ENCODE assay signal across 1 cellular context in the genomic region with DNA sequence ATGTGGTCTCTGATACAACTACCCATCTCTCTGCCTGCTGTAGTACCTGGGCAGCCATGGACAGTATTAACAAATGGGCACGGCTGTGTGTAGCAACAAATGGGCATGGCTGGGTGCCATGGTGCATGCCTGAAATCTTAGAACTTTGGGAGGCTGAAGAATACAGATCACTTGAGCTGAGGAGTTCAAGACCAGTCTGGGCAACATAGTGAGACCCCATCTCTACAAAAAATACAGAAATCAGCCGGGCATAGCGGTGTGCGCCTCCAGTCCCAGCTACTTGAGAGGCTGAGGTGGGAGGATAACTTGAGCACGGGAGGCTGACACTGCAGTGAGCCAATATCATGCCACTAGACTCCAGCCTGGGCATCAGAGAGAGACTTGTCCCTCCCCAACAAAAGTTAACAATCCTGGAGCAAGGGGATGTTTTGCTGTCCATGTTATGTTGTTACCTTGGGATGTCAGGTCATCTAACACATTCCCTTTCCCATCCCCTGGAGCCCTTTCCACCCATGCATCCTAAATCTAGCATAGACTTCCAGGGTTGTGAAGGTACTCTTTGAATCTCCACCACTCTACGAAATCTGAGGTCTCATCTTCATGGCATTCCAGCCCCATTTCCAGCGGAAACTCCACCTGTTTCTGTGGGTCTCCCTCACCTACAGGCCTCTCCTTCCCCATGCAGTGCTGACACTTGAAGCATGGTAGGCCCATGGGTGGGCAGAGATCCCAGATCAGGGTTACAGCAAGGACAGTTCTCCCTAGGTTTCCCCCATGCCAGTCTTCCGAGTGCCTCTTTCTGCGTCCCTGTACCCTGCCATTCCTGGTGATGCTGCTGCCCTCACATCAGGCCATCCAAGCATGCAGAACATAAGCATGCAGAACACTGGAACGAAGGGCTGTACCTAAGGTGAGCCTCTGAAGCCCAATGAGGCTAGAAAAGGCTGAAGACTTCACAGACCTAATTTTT.
A peak's percentile ranks its signal among the peaks of the same experiment; 100 is the strongest.
TF ChIP-seq lines count a peak whose summit lies in the region.

No MANE protein-coding gene starts in this region.

TF ChIP-seq in K562, 482 proteins besides CTCF, POLR2A, EP300 and RAD21 (continued from another document and continues in another):
- TF ChIP-seq, protein P1, sequence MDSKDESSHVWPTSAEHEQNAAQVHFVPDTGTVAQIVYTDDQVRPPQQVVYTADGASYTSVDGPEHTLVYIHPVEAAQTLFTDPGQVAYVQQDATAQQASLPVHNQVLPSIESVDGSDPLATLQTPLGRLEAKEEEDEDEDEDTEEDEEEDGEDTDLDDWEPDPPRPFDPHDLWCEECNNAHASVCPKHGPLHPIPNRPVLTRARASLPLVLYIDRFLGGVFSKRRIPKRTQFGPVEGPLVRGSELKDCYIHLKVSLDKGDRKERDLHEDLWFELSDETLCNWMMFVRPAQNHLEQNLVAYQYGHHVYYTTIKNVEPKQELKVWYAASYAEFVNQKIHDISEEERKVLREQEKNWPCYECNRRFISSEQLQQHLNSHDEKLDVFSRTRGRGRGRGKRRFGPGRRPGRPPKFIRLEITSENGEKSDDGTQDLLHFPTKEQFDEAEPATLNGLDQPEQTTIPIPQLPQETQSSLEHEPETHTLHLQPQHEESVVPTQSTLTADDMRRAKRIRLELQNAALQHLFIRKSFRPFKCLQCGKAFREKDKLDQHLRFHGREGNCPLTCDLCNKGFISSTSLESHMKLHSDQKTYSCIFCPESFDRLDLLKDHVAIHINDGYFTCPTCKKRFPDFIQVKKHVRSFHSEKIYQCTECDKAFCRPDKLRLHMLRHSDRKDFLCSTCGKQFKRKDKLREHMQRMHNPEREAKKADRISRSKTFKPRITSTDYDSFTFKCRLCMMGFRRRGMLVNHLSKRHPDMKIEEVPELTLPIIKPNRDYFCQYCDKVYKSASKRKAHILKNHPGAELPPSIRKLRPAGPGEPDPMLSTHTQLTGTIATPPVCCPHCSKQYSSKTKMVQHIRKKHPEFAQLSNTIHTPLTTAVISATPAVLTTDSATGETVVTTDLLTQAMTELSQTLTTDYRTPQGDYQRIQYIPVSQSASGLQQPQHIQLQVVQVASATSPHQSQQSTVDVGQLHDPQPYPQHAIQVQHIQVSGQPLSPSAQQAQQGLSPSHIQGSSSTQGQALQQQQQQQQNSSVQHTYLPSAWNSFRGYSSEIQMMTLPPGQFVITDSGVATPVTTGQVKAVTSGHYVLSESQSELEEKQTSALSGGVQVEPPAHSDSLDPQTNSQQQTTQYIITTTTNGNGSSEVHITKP (IDR thresholded peaks at IDR 0.05; ENCODE audit: partially characterized antibody): no peak
- TF ChIP-seq HIVEP1 (CRISPR knock-in tag; IDR thresholded peaks at IDR 0.05) (0 out of 2 replicates have a peak, but pooled peaks have one; percentile 36), ZNF561 (CRISPR knock-in tag; conservative IDR thresholded peaks at IDR 0.05) (no peak), ESRRB (CRISPR knock-in tag; IDR thresholded peaks at IDR 0.05; ENCODE audit: borderline replicate concordance) (no peak), ZNF274 (IDR thresholded peaks at IDR 0.05; ENCODE audit: borderline replicate concordance, low read depth, low read length) (no peak), MXI1 (IDR thresholded peaks at IDR 0.05; ENCODE audit: low read depth, low read length) (no peak), SIN3B (IDR thresholded peaks at IDR 0.05; ENCODE audit: low read depth) (no peak), JUND (IDR thresholded peaks at IDR 0.05; ENCODE audit: borderline replicate concordance, low read depth, low read length) (no peak), JUND (tag; IDR thresholded peaks at IDR 0.05; ENCODE audit: borderline replicate concordance, low read depth, low read length) (no peak), SMAD3 (CRISPR knock-in tag; conservative IDR thresholded peaks at IDR 0.05) (no peak; the same call in 1 of the 2 replicates), KDM1A (IDR thresholded peaks at IDR 0.05) (no peak), NFATC3 (IDR thresholded peaks at IDR 0.05) (peak; percentile 45; the same call in 1 of the 2 replicates), NBN (IDR thresholded peaks at IDR 0.05; ENCODE audit: low read depth) (no peak), NR2C2 (CRISPR knock-in tag; IDR thresholded peaks at IDR 0.05) (0 out of 2 replicates have a peak, but pooled peaks have one; percentile 22), NR2C2 (tag; IDR thresholded peaks at IDR 0.05) (no peak), MYC (IDR thresholded peaks at IDR 0.05; ENCODE audit: low read depth, low read length) (no peak), MYC (CRISPR knock-in tag; IDR thresholded peaks at IDR 0.05; ENCODE audit: borderline replicate concordance, low read depth) (0 out of 2 replicates have a peak, but pooled peaks have one; percentile 14), CHD4 (IDR thresholded peaks at IDR 0.05; ENCODE audit: insufficient read depth, insufficient replicate concordance, low read depth, low read length, poor library complexity, severe bottlenecking) (no peak), HMGN3 (IDR thresholded peaks at IDR 0.05; ENCODE audit: borderline replicate concordance, extremely low read depth, insufficient read length, low read depth, low read length) (no peak), SMAD1 (IDR thresholded peaks at IDR 0.05; ENCODE audit: low read depth, low read length, partially characterized antibody) (peak; percentile 56), ATF7 (IDR thresholded peaks at IDR 0.05) (no peak), ZNF3 (CRISPR knock-in tag; IDR thresholded peaks at IDR 0.05) (no peak), SMARCE1 (IDR thresholded peaks at IDR 0.05) (no peak), ZNF311 (CRISPR knock-in tag; IDR thresholded peaks at IDR 0.05) (no peak), TRIM28 (IDR thresholded peaks at IDR 0.05) (no peak), ZC3H8 (IDR thresholded peaks at IDR 0.05) (no peak)
- TF ChIP-seq, protein P2, sequence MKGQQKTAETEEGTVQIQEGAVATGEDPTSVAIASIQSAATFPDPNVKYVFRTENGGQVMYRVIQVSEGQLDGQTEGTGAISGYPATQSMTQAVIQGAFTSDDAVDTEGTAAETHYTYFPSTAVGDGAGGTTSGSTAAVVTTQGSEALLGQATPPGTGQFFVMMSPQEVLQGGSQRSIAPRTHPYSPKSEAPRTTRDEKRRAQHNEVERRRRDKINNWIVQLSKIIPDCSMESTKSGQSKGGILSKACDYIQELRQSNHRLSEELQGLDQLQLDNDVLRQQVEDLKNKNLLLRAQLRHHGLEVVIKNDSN (CRISPR knock-in tag; IDR thresholded peaks at IDR 0.05): no peak
- TF ChIP-seq, protein P3, sequence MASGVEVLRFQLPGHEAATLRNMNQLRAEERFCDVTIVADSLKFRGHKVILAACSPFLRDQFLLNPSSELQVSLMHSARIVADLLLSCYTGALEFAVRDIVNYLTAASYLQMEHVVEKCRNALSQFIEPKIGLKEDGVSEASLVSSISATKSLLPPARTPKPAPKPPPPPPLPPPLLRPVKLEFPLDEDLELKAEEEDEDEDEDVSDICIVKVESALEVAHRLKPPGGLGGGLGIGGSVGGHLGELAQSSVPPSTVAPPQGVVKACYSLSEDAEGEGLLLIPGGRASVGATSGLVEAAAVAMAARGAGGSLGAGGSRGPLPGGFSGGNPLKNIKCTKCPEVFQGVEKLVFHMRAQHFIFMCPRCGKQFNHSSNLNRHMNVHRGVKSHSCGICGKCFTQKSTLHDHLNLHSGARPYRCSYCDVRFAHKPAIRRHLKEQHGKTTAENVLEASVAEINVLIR (CRISPR knock-in tag; IDR thresholded peaks at IDR 0.05): no peak
- TF ChIP-seq, protein P4, sequence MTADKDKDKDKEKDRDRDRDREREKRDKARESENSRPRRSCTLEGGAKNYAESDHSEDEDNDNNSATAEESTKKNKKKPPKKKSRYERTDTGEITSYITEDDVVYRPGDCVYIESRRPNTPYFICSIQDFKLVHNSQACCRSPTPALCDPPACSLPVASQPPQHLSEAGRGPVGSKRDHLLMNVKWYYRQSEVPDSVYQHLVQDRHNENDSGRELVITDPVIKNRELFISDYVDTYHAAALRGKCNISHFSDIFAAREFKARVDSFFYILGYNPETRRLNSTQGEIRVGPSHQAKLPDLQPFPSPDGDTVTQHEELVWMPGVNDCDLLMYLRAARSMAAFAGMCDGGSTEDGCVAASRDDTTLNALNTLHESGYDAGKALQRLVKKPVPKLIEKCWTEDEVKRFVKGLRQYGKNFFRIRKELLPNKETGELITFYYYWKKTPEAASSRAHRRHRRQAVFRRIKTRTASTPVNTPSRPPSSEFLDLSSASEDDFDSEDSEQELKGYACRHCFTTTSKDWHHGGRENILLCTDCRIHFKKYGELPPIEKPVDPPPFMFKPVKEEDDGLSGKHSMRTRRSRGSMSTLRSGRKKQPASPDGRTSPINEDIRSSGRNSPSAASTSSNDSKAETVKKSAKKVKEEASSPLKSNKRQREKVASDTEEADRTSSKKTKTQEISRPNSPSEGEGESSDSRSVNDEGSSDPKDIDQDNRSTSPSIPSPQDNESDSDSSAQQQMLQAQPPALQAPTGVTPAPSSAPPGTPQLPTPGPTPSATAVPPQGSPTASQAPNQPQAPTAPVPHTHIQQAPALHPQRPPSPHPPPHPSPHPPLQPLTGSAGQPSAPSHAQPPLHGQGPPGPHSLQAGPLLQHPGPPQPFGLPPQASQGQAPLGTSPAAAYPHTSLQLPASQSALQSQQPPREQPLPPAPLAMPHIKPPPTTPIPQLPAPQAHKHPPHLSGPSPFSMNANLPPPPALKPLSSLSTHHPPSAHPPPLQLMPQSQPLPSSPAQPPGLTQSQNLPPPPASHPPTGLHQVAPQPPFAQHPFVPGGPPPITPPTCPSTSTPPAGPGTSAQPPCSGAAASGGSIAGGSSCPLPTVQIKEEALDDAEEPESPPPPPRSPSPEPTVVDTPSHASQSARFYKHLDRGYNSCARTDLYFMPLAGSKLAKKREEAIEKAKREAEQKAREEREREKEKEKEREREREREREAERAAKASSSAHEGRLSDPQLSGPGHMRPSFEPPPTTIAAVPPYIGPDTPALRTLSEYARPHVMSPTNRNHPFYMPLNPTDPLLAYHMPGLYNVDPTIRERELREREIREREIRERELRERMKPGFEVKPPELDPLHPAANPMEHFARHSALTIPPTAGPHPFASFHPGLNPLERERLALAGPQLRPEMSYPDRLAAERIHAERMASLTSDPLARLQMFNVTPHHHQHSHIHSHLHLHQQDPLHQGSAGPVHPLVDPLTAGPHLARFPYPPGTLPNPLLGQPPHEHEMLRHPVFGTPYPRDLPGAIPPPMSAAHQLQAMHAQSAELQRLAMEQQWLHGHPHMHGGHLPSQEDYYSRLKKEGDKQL (CRISPR knock-in tag; IDR thresholded peaks at IDR 0.05; ENCODE audit: borderline replicate concordance): no peak
- TF ChIP-seq, protein P5, sequence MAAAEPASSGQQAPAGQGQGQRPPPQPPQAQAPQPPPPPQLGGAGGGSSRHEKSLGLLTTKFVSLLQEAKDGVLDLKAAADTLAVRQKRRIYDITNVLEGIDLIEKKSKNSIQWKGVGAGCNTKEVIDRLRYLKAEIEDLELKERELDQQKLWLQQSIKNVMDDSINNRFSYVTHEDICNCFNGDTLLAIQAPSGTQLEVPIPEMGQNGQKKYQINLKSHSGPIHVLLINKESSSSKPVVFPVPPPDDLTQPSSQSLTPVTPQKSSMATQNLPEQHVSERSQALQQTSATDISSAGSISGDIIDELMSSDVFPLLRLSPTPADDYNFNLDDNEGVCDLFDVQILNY (CRISPR knock-in tag; IDR thresholded peaks at IDR 0.05): no peak
- TF ChIP-seq, protein P6, sequence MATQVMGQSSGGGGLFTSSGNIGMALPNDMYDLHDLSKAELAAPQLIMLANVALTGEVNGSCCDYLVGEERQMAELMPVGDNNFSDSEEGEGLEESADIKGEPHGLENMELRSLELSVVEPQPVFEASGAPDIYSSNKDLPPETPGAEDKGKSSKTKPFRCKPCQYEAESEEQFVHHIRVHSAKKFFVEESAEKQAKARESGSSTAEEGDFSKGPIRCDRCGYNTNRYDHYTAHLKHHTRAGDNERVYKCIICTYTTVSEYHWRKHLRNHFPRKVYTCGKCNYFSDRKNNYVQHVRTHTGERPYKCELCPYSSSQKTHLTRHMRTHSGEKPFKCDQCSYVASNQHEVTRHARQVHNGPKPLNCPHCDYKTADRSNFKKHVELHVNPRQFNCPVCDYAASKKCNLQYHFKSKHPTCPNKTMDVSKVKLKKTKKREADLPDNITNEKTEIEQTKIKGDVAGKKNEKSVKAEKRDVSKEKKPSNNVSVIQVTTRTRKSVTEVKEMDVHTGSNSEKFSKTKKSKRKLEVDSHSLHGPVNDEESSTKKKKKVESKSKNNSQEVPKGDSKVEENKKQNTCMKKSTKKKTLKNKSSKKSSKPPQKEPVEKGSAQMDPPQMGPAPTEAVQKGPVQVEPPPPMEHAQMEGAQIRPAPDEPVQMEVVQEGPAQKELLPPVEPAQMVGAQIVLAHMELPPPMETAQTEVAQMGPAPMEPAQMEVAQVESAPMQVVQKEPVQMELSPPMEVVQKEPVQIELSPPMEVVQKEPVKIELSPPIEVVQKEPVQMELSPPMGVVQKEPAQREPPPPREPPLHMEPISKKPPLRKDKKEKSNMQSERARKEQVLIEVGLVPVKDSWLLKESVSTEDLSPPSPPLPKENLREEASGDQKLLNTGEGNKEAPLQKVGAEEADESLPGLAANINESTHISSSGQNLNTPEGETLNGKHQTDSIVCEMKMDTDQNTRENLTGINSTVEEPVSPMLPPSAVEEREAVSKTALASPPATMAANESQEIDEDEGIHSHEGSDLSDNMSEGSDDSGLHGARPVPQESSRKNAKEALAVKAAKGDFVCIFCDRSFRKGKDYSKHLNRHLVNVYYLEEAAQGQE (CRISPR knock-in tag; IDR thresholded peaks at IDR 0.05; ENCODE audit: low read depth): peak; percentile 61; the same call in 1 of the 2 replicates
- TF ChIP-seq, protein P7, sequence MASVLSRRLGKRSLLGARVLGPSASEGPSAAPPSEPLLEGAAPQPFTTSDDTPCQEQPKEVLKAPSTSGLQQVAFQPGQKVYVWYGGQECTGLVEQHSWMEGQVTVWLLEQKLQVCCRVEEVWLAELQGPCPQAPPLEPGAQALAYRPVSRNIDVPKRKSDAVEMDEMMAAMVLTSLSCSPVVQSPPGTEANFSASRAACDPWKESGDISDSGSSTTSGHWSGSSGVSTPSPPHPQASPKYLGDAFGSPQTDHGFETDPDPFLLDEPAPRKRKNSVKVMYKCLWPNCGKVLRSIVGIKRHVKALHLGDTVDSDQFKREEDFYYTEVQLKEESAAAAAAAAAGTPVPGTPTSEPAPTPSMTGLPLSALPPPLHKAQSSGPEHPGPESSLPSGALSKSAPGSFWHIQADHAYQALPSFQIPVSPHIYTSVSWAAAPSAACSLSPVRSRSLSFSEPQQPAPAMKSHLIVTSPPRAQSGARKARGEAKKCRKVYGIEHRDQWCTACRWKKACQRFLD (CRISPR knock-in tag; IDR thresholded peaks at IDR 0.05): no peak
- TF ChIP-seq, protein P8, sequence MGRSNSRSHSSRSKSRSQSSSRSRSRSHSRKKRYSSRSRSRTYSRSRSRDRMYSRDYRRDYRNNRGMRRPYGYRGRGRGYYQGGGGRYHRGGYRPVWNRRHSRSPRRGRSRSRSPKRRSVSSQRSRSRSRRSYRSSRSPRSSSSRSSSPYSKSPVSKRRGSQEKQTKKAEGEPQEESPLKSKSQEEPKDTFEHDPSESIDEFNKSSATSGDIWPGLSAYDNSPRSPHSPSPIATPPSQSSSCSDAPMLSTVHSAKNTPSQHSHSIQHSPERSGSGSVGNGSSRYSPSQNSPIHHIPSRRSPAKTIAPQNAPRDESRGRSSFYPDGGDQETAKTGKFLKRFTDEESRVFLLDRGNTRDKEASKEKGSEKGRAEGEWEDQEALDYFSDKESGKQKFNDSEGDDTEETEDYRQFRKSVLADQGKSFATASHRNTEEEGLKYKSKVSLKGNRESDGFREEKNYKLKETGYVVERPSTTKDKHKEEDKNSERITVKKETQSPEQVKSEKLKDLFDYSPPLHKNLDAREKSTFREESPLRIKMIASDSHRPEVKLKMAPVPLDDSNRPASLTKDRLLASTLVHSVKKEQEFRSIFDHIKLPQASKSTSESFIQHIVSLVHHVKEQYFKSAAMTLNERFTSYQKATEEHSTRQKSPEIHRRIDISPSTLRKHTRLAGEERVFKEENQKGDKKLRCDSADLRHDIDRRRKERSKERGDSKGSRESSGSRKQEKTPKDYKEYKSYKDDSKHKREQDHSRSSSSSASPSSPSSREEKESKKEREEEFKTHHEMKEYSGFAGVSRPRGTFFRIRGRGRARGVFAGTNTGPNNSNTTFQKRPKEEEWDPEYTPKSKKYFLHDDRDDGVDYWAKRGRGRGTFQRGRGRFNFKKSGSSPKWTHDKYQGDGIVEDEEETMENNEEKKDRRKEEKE (IDR thresholded peaks at IDR 0.05; ENCODE audit: borderline replicate concordance in 1 of 2, control insufficient read depth in 1 of 2, low read depth in 2 of 2, low read length in 1 of 2): no peak; a peak in 1 of 4 replicates
